In the genomic region with DNA sequence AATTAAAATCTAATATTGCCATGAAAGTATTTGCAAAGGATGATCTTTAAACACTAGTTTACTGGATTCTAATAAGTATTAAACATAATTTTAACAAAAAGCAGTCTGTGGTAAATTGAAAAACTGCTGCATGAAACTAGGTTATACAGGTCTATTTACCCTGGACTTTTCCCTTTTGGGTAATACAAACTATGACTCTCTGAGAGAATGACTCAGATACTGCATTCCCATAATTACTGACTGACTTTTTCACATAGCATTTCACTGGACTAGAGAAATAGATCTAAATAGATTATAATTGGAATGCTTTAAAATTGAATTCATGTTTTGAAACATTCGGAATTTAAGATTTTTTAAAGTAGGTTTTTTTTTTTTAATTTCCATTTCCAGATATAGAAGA, we compare ENCODE assay signal across 2 cellular contexts.
TF ChIP-seq lines count a peak whose summit lies in the region.

No MANE protein-coding gene starts in this region.

TF ChIP-seq in liver, 16 proteins besides CTCF, POLR2A, EP300 and RAD21:
- TF ChIP-seq FOXA1 (IDR thresholded peaks at IDR 0.05) (no peak), NR2F2 (IDR thresholded peaks at IDR 0.05) (no peak), JUND (IDR thresholded peaks at IDR 0.05) (peak; percentile 71 to 88), TAF1 (conservative IDR thresholded peaks at IDR 0.05) (no peak), RXRA (IDR thresholded peaks at IDR 0.05) (no peak), FOXA2 (IDR thresholded peaks at IDR 0.05) (no peak), GABPA (IDR thresholded peaks at IDR 0.05 in 1 of 2, conservative IDR thresholded peaks at IDR 0.05 in 1 of 2) (no peak), HNF4A (conservative IDR thresholded peaks at IDR 0.05) (peak; percentile 62 to 76), EGR1 (IDR thresholded peaks at IDR 0.05; ENCODE audit: low read depth in 2 of 2) (no peak), HNF4G (IDR thresholded peaks at IDR 0.05) (no peak), SP1 (IDR thresholded peaks at IDR 0.05) (peak; percentile 17), YY1 (IDR thresholded peaks at IDR 0.05) (no peak)
- TF ChIP-seq, protein P1, sequence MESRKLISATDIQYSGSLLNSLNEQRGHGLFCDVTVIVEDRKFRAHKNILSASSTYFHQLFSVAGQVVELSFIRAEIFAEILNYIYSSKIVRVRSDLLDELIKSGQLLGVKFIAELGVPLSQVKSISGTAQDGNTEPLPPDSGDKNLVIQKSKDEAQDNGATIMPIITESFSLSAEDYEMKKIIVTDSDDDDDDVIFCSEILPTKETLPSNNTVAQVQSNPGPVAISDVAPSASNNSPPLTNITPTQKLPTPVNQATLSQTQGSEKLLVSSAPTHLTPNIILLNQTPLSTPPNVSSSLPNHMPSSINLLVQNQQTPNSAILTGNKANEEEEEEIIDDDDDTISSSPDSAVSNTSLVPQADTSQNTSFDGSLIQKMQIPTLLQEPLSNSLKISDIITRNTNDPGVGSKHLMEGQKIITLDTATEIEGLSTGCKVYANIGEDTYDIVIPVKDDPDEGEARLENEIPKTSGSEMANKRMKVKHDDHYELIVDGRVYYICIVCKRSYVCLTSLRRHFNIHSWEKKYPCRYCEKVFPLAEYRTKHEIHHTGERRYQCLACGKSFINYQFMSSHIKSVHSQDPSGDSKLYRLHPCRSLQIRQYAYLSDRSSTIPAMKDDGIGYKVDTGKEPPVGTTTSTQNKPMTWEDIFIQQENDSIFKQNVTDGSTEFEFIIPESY (IDR thresholded peaks at IDR 0.05), result no peak
- TF ChIP-seq, protein P2, sequence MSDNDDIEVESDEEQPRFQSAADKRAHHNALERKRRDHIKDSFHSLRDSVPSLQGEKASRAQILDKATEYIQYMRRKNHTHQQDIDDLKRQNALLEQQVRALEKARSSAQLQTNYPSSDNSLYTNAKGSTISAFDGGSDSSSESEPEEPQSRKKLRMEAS (IDR thresholded peaks at IDR 0.05), result no peak
- TF ChIP-seq, protein P3, sequence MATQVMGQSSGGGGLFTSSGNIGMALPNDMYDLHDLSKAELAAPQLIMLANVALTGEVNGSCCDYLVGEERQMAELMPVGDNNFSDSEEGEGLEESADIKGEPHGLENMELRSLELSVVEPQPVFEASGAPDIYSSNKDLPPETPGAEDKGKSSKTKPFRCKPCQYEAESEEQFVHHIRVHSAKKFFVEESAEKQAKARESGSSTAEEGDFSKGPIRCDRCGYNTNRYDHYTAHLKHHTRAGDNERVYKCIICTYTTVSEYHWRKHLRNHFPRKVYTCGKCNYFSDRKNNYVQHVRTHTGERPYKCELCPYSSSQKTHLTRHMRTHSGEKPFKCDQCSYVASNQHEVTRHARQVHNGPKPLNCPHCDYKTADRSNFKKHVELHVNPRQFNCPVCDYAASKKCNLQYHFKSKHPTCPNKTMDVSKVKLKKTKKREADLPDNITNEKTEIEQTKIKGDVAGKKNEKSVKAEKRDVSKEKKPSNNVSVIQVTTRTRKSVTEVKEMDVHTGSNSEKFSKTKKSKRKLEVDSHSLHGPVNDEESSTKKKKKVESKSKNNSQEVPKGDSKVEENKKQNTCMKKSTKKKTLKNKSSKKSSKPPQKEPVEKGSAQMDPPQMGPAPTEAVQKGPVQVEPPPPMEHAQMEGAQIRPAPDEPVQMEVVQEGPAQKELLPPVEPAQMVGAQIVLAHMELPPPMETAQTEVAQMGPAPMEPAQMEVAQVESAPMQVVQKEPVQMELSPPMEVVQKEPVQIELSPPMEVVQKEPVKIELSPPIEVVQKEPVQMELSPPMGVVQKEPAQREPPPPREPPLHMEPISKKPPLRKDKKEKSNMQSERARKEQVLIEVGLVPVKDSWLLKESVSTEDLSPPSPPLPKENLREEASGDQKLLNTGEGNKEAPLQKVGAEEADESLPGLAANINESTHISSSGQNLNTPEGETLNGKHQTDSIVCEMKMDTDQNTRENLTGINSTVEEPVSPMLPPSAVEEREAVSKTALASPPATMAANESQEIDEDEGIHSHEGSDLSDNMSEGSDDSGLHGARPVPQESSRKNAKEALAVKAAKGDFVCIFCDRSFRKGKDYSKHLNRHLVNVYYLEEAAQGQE (IDR thresholded peaks at IDR 0.05), result no peak
- TF ChIP-seq, protein P4, sequence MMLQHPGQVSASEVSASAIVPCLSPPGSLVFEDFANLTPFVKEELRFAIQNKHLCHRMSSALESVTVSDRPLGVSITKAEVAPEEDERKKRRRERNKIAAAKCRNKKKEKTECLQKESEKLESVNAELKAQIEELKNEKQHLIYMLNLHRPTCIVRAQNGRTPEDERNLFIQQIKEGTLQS (IDR thresholded peaks at IDR 0.05), result peak; percentile 64

TF ChIP-seq in HepG2, 621 proteins besides CTCF, POLR2A, EP300 and RAD21:
- no peak for TF ChIP-seq SALL1 (CRISPR knock-in tag; IDR thresholded peaks at IDR 0.05)
- no peak for TF ChIP-seq MXI1 (IDR thresholded peaks at IDR 0.05; ENCODE audit: borderline replicate concordance, low read depth, low read length)
- TF ChIP-seq ZNF496 (CRISPR knock-in tag; IDR thresholded peaks at IDR 0.05; ENCODE audit: insufficient replicate concordance), result no peak
- no peak for TF ChIP-seq ZNF143 (CRISPR knock-in tag; IDR thresholded peaks at IDR 0.05)
- no peak for TF ChIP-seq ZNF768 (CRISPR knock-in tag; IDR thresholded peaks at IDR 0.05)
- TF ChIP-seq NR2C2 (CRISPR knock-in tag; IDR thresholded peaks at IDR 0.05; ENCODE audit: borderline replicate concordance), result no peak
- TF ChIP-seq, protein P5, sequence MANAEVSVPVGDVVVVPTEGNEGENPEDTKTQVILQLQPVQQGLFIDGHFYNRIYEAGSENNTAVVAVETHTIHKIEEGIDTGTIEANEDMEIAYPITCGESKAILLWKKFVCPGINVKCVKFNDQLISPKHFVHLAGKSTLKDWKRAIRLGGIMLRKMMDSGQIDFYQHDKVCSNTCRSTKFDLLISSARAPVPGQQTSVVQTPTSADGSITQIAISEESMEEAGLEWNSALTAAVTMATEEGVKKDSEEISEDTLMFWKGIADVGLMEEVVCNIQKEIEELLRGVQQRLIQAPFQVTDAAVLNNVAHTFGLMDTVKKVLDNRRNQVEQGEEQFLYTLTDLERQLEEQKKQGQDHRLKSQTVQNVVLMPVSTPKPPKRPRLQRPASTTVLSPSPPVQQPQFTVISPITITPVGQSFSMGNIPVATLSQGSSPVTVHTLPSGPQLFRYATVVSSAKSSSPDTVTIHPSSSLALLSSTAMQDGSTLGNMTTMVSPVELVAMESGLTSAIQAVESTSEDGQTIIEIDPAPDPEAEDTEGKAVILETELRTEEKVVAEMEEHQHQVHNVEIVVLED (CRISPR knock-in tag; IDR thresholded peaks at IDR 0.05; ENCODE audit: borderline replicate concordance), result no peak
- TF ChIP-seq ZMYM3 (CRISPR knock-in tag; IDR thresholded peaks at IDR 0.05), result no peak
- no peak for TF ChIP-seq ZNF782 (CRISPR knock-in tag; IDR thresholded peaks at IDR 0.05; ENCODE audit: borderline replicate concordance)
- TF ChIP-seq, protein P6, sequence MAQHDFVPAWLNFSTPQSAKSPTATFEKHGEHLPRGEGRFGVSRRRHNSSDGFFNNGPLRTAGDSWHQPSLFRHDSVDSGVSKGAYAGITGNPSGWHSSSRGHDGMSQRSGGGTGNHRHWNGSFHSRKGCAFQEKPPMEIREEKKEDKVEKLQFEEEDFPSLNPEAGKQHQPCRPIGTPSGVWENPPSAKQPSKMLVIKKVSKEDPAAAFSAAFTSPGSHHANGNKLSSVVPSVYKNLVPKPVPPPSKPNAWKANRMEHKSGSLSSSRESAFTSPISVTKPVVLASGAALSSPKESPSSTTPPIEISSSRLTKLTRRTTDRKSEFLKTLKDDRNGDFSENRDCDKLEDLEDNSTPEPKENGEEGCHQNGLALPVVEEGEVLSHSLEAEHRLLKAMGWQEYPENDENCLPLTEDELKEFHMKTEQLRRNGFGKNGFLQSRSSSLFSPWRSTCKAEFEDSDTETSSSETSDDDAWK (CRISPR knock-in tag; IDR thresholded peaks at IDR 0.05), result no peak
- TF ChIP-seq ZNF329 (CRISPR knock-in tag; IDR thresholded peaks at IDR 0.05; ENCODE audit: low read depth), result no peak
- TF ChIP-seq, protein P7, sequence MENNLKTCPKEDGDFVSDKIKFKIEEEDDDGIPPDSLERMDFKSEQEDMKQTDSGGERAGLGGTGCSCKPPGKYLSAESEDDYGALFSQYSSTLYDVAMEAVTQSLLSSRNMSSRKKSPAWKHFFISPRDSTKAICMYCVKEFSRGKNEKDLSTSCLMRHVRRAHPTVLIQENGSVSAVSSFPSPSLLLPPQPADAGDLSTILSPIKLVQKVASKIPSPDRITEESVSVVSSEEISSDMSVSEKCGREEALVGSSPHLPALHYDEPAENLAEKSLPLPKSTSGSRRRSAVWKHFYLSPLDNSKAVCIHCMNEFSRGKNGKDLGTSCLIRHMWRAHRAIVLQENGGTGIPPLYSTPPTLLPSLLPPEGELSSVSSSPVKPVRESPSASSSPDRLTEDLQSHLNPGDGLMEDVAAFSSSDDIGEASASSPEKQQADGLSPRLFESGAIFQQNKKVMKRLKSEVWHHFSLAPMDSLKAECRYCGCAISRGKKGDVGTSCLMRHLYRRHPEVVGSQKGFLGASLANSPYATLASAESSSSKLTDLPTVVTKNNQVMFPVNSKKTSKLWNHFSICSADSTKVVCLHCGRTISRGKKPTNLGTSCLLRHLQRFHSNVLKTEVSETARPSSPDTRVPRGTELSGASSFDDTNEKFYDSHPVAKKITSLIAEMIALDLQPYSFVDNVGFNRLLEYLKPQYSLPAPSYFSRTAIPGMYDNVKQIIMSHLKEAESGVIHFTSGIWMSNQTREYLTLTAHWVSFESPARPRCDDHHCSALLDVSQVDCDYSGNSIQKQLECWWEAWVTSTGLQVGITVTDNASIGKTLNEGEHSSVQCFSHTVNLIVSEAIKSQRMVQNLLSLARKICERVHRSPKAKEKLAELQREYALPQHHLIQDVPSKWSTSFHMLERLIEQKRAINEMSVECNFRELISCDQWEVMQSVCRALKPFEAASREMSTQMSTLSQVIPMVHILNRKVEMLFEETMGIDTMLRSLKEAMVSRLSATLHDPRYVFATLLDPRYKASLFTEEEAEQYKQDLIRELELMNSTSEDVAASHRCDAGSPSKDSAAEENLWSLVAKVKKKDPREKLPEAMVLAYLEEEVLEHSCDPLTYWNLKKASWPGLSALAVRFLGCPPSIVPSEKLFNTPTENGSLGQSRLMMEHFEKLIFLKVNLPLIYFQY (CRISPR knock-in tag; IDR thresholded peaks at IDR 0.05; ENCODE audit: borderline replicate concordance), result no peak
- no peak for TF ChIP-seq ZNF180 (CRISPR knock-in tag; IDR thresholded peaks at IDR 0.05; ENCODE audit: borderline replicate concordance, low read depth)
- no peak for TF ChIP-seq EED (CRISPR knock-in tag; IDR thresholded peaks at IDR 0.05)
- TF ChIP-seq ATM (IDR thresholded peaks at IDR 0.05; ENCODE audit: borderline replicate concordance), result no peak
- TF ChIP-seq MAFK (conservative IDR thresholded peaks at IDR 0.05 in 1 of 2, IDR thresholded peaks at IDR 0.05 in 1 of 2; ENCODE audit: low read length in 2 of 2), result no peak
- no peak for TF ChIP-seq ZNF33B (CRISPR knock-in tag; IDR thresholded peaks at IDR 0.05)
